Comparison of ENCODE assay signal across 9 cellular contexts in genomic region chr4:153471691-153472080, GRCh38. TPM values are rescaled to one million over a fixed set of nuclear protein-coding genes. Genes with fewer than 3 reads are reported as not detected.
A peak's percentile ranks its signal among the peaks of the same experiment; 100 is the strongest.
DNase-seq lines count a peak whose midpoint lies in the region; ATAC-seq lines count a peak whose summit lies in the region.
"Had no signal": no experiment of that assay in that cellular context is flagged by ENCODE, and none has a peak within 500 bp of the region (broad histone marks: within the 10 kb centered on the region; RNA-seq: fewer than 3 reads in every experiment).

No MANE protein-coding gene starts in this region.

- H3K9me3 Mint-ChIP-seq in naive thymus-derived CD4-positive, alpha-beta T cell = peaks cover 0 to 4% (median 0%) of the 10 kb centered on the region in 11 donors
- H3K9me3 Mint-ChIP-seq: brain had no signal

- peaks cover 2 to 22% (median 12%) of the 10 kb centered on the region in 3 experiments for H3K36me3 ChIP-seq in naive thymus-derived CD4-positive, alpha-beta T cell (ENCODE audit: control insufficient read depth in 2 of 3, insufficient read depth in 3 of 3, low read length in 3 of 3)

- H3K4me3 Mint-ChIP-seq in naive thymus-derived CD4-positive, alpha-beta T cell = peak overlapping the region; percentile 94 to 100 (median 96)

- H3K27ac Mint-ChIP-seq in naive thymus-derived CD4-positive, alpha-beta T cell = peak overlapping the region; percentile 93 to 99 (median 98)

- no peaks in the 10 kb centered on the region for H3K27me3 ChIP-seq in naive thymus-derived CD4-positive, alpha-beta T cell (ENCODE audit: control insufficient read depth in 2 of 2, insufficient read depth in 2 of 2, low read length in 2 of 2)

- ATAC-seq in GM18520 (IDR thresholded peaks at IDR 0.05; ENCODE audit: unreplicated experiment) (peak; percentile 21), HG02981 (IDR thresholded peaks at IDR 0.05; ENCODE audit: unreplicated experiment) (peak; percentile 35)
- ATAC-seq in naive thymus-derived CD4-positive, alpha-beta T cell = peak; percentile 68

- no peaks in the 10 kb centered on the region for H3K27me3 Mint-ChIP-seq in naive thymus-derived CD4-positive, alpha-beta T cell

- CTCF ChIA-PET in naive thymus-derived CD4-positive, alpha-beta T cell (lab: Charles Lee) = interaction anchor here (2.2 kb wide), 1 partner anchor 26 kb away, joined by 5 read pairs; no protein-coding TSS in a partner anchor

- H3K36me3 Mint-ChIP-seq in naive thymus-derived CD4-positive, alpha-beta T cell = peaks cover 15 to 48% (median 30%) of the 10 kb centered on the region in 5 donors

- DNase-seq in activated CD4-positive, alpha-beta T cell treated with anti-CD3 and anti-CD28 coated beads for 1 hour = peak; percentile 31
- DNase-seq in naive thymus-derived CD4-positive, alpha-beta T cell = peak in 7 of 9 donors; percentile 46 to 74 (median 65)
- no peak for DNase-seq in SKM-1 treated with dmso at 0.1 percent for 144 hours (lab: John Stamatoyannopoulos, UW; ENCODE audit: unreplicated experiment)
- no peak for DNase-seq in kidney tubule cell (ENCODE audit: low spot score)
- DNase-seq in NCI-H2196 (lab: John Stamatoyannopoulos, UW; ENCODE audit: unreplicated experiment) = no peak
- no peak for DNase-seq in AG20443 (ENCODE audit: low spot score)

- no peaks in the 10 kb centered on the region for H3K9me3 ChIP-seq in naive thymus-derived CD4-positive, alpha-beta T cell (ENCODE audit: control insufficient read depth in 2 of 3, low read length in 3 of 3)

- POLR2A ChIA-PET in naive thymus-derived CD4-positive, alpha-beta T cell (lab: Charles Lee) = interaction anchor here (1.0 to 10.5 kb wide), 5 partner anchors 16 to 55 kb away, joined by 5 to 122 read pairs (median 49); no protein-coding TSS in a partner anchor

- H3K27ac ChIP-seq in naive thymus-derived CD4-positive, alpha-beta T cell (ENCODE audit: low read depth, low read length) = peak overlapping the region; percentile 91

- H3K4me1 ChIP-seq in naive thymus-derived CD4-positive, alpha-beta T cell (ENCODE audit: control insufficient read depth in 2 of 2, insufficient read depth in 2 of 2, low read length in 2 of 2) = peaks cover 40 to 54% of the 10 kb centered on the region in 2 donors

- peak overlapping the region; percentile 72 for H3K4me3 ChIP-seq in naive thymus-derived CD4-positive, alpha-beta T cell (ENCODE audit: low read length)

- peaks cover 58 to 80% (median 76%) of the 10 kb centered on the region in 7 donors for H3K4me1 Mint-ChIP-seq in naive thymus-derived CD4-positive, alpha-beta T cell

- intact Hi-C loops in naive thymus-derived CD4-positive, alpha-beta T cell (cut with micrococcal nuclease) = loop anchor here (1.0 kb wide), 2 partner anchors 17 to 26 kb away; no protein-coding TSS in a partner anchor

RNA-seq across cellular contexts. Expression of gene TMEM131L, which starts 5.5 kb away (rescaled TPM):
- total RNA-seq in naive thymus-derived CD4-positive, alpha-beta T cell = 100 to 1,000 TPM in 2 of 5 experiments, 10 to 100 TPM in 3; 45.8 to 111 (median 97.7) TPM
- polyA plus RNA-seq in naive thymus-derived CD4-positive, alpha-beta T cell = 10 to 100 TPM; 45.7 to 59.9 TPM

Comparison
In these comparisons a context has a peak if more than half of its experiments do, and no peak if none do; other contexts are left out.
1. DNase-seq: peak in activated CD4-positive, alpha-beta T cell treated with anti-CD3 and anti-CD28 coated beads for 1 hour (single experiment) and naive thymus-derived CD4-positive, alpha-beta T cell (7 of 9); none in SKM-1 treated with dmso at 0.1 percent for 144 hours (single experiment), kidney tubule cell (single experiment), NCI-H2196 (single experiment) and AG20443 (single experiment).
2. Peak in every context shown above with its lines, with median percentiles within 50 percentile points of each other: ATAC-seq.